25 cellular contexts compared by ENCODE assay signal in genomic region chr3:96756516-96756915, GRCh38. TPM values are rescaled to one million over a fixed set of nuclear protein-coding genes. Genes with fewer than 3 reads are reported as not detected.
DNase-seq lines count a peak whose midpoint lies in the region; ATAC-seq and TF ChIP-seq lines count a peak whose summit lies in the region.
"Had no signal": no experiment of that assay in that cellular context is flagged by ENCODE, and none has a peak within 500 bp of the region (broad histone marks: within the 10 kb centered on the region; RNA-seq: fewer than 3 reads in every experiment).

No MANE protein-coding gene starts in this region.

- ATAC-seq in GM23338, result no peak
- ATAC-seq in GM19397 (IDR thresholded peaks at IDR 0.05; ENCODE audit: unreplicated experiment), result no peak
- ATAC-seq in GM18858 (IDR thresholded peaks at IDR 0.05; ENCODE audit: unreplicated experiment), result no peak
- ATAC-seq: CD8-positive, alpha-beta T cell; Panc1 had no signal

- no peak overlapping the region for H3K4me2 ChIP-seq in GM23338
- no peak overlapping the region for H3K4me2 ChIP-seq in MM.1S (ENCODE audit: low read depth, low read length)

- H3K79me2 ChIP-seq in GM23338 (replicated peaks; ENCODE audit: insufficient read depth) (no peaks in the 10 kb centered on the region), MM.1S (ENCODE audit: low read length) (no peaks in the 10 kb centered on the region)

- H3K9me3 ChIP-seq in MM.1S (replicated peaks; ENCODE audit: insufficient read depth, low read length), result no peaks in the 10 kb centered on the region
- H3K9me3 ChIP-seq: HAP-1, MG63 had no signal

- H3K27me3 Mint-ChIP-seq in GM23338 (ENCODE audit: insufficient read depth, low read depth, poor library complexity) (peaks cover 3% of the 10 kb centered on the region), type B pancreatic cell (no peaks in the 10 kb centered on the region)

- H3K9me3 Mint-ChIP-seq in GM23338 (no peaks in the 10 kb centered on the region; the same call in 1 of the 3 replicates), type B pancreatic cell (no peaks in the 10 kb centered on the region)

- H3K27me3 ChIP-seq in GM23338 (ENCODE audit: insufficient read depth), result no peaks in the 10 kb centered on the region
- no peaks in the 10 kb centered on the region for H3K27me3 ChIP-seq in MM.1S (replicated peaks; ENCODE audit: insufficient read depth, low read length)
- H3K27me3 ChIP-seq: MG63 had no signal

- H3K4me1 Mint-ChIP-seq in GM23338 (no peaks in the 10 kb centered on the region), type B pancreatic cell (ENCODE audit: unreplicated experiment) (no peaks in the 10 kb centered on the region)

- H3K36me3 ChIP-seq in GM23338 (ENCODE audit: insufficient read depth), result no peaks in the 10 kb centered on the region
- no peaks in the 10 kb centered on the region for H3K36me3 ChIP-seq in MM.1S (replicated peaks; ENCODE audit: insufficient read depth, low read length)
- H3K36me3 ChIP-seq: HAP-1, MG63 had no signal

- H3K9ac ChIP-seq in MM.1S (ENCODE audit: low read length), result no peak overlapping the region

- H3K4me3 Mint-ChIP-seq in GM23338 (no peak overlapping the region), type B pancreatic cell (no peak overlapping the region)
- H3K4me3 Mint-ChIP-seq: CD8-positive, alpha-beta T cell had no signal

- H3K36me3 Mint-ChIP-seq in GM23338 (ENCODE audit: low read depth) (no peaks in the 10 kb centered on the region), type B pancreatic cell (no peaks in the 10 kb centered on the region)
- H3K36me3 Mint-ChIP-seq: CD8-positive, alpha-beta T cell had no signal

- H3K4me1 ChIP-seq in GM23338 (ENCODE audit: insufficient read depth) (no peaks in the 10 kb centered on the region), MM.1S (ENCODE audit: low read length) (no peaks in the 10 kb centered on the region)
- H3K4me1 ChIP-seq: HAP-1 had no signal

- no peak overlapping the region for H3K4me3 ChIP-seq in GM23338
- H3K4me3 ChIP-seq in MM.1S (ENCODE audit: low read length), result no peak overlapping the region
- H3K4me3 ChIP-seq: HAP-1, MG63 had no signal

- H2AFZ ChIP-seq in GM23338, result peak overlapping the region; percentile 30; the same call in 1 of the 2 replicates
- H2AFZ ChIP-seq in MM.1S (ENCODE audit: low read length), result no peak overlapping the region

- H3F3A ChIP-seq in GM23338 (replicated peaks; ENCODE audit: low read depth) (no peaks in the 10 kb centered on the region), MM.1S (ENCODE audit: insufficient read depth, low read length) (no peaks in the 10 kb centered on the region)

- H3K27ac ChIP-seq in GM23338 (ENCODE audit: low read depth), result no peak overlapping the region
- no peak overlapping the region for H3K27ac ChIP-seq in MM.1S (ENCODE audit: low read length)
- H3K27ac ChIP-seq: C4-2B, HL-60, RWPE1 had no signal

- DNase-seq in GM23338 (ENCODE audit: low spot score) (no peak), MM.1S (peak; percentile 15), mucosa of gallbladder (ENCODE audit: low spot score) (peak; percentile 28), type B pancreatic cell (ENCODE audit: extremely low spot score, unreplicated experiment) (no peak), NCI-H345 treated with DMSO at 0.1 percent for 48 hours (lab: John Stamatoyannopoulos, UW; ENCODE audit: unreplicated experiment) (no peak)
- DNase-seq: CD8-positive, alpha-beta T cell; DMS153; GOT3; KBM-7; MG63; NCI-H2029; NCI-H446 treated with DMSO at 0.1 percent for 48 hours; NCI-H526 treated with DMSO at 0.1 percent for 48 hours; SHP77 treated with DMSO at 0.1 percent for 48 hours; T-helper 1 cell had no signal

- H4K20me1 ChIP-seq in GM23338 (replicated peaks; ENCODE audit: insufficient read depth) (no peaks in the 10 kb centered on the region), MM.1S (ENCODE audit: insufficient read depth, low read length) (no peaks in the 10 kb centered on the region)

- H3K9me2 ChIP-seq in GM23338 (ENCODE audit: insufficient read depth) (0 out of 2 replicates have a peak, but pooled peaks cover 9% of the 10 kb centered on the region), MM.1S (replicated peaks; ENCODE audit: insufficient read depth, low read length) (no peaks in the 10 kb centered on the region)

- H3K27ac Mint-ChIP-seq in GM23338 (no peak overlapping the region), type B pancreatic cell (peak overlapping the region; percentile 24)
- H3K27ac Mint-ChIP-seq: CD8-positive, alpha-beta T cell had no signal

- TF ChIP-seq CTCF in GM23338 (conservative IDR thresholded peaks at IDR 0.05; ENCODE audit: low read depth in 2 of 2) (no peak), MM.1S (IDR thresholded peaks at IDR 0.05; ENCODE audit: low read length) (no peak), type B pancreatic cell (conservative IDR thresholded peaks at IDR 0.05) (no peak)

TF ChIP-seq in GM23338, 12 proteins besides CTCF, POLR2A, EP300 and RAD21 (continues in another document):
- TF ChIP-seq JUNB (IDR thresholded peaks at IDR 0.05; ENCODE audit: unreplicated experiment) (no peak), REST (IDR thresholded peaks at IDR 0.05; ENCODE audit: unreplicated experiment) (no peak), NANOG (IDR thresholded peaks at IDR 0.05; ENCODE audit: borderline replicate concordance) (no peak), CREB1 (CRISPR knock-in tag; IDR thresholded peaks at IDR 0.05; ENCODE audit: low read depth) (no peak), POLR2AphosphoS5 (IDR thresholded peaks at IDR 0.05; ENCODE audit: low read depth) (no peak)

RNA-seq across cellular contexts. Expression of gene EPHA6, which starts 57.9 kb away (rescaled TPM):
- 1.7 and 2.6 TPM in 2 replicates for total RNA-seq in GM23338 (2014; rRNA removed; shearing (Covaris generic))
- polyA plus RNA-seq in GM23338 (2016; fragmentation: Nextera tagmentation; extraction: Ambion mirVana), result 0.35 and 0.37 TPM in 2 replicates
- 2.4 TPM for total RNA-seq in mucosa of gallbladder
- 9.9 and 15.4 TPM in 2 replicates for total RNA-seq in type B pancreatic cell (ENCODE audit: low replicate concordance)
- total RNA-seq: A673; CD8-positive, alpha-beta T cell; HT-29; LHCN-M2 had no signal

Comparison
In these comparisons a context has a peak if more than half of its experiments do, and no peak if none do; other contexts are left out.
1. DNase-seq: peak in MM.1S (single experiment) and mucosa of gallbladder (single experiment); none in GM23338 (single experiment), type B pancreatic cell (single experiment) and NCI-H345 treated with DMSO at 0.1 percent for 48 hours (single experiment).